In the genomic region with DNA sequence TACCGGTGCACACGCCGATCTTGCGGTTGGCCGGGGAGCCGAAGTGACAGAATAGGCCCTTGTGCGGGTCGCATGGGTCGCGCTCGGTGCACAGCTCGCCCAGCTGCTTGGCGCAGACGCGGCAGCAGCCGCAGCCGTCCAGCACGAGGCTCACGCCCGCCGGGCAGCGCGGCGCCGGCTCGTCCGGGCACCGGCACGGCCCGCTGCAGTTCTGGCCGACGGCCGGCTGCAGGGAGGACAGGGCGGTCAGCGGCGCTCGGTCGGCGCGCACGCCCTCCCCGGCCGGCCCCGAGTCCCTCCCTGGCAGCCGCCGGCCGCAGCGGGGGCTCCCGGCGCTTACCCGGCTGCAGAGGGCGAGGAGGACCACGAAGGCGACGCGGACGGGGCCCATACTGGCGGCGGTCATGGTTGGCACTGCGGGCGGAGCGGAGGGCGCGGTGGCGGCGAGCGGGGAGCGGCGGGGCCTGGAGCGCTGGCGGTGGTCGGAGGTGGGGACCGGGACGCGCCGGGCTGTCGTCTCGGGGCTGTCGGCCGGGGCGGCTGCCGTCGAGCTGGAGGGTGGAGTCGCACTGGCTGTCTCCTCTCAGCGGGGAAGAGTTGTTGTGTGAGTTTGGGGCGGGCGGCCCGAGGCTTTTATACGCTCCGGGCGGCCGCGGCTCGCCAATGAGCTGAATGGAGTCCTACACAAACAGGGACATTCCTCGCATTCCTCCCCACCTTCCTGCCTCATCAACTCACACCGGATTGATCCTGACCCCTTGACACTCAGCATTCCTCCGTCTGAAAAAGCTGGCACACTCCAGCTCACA, we compare ENCODE assay signal across 8 cellular contexts. TPM values are rescaled to one million over a fixed set of nuclear protein-coding genes. Genes with fewer than 3 reads are reported as not detected.
DNase-seq lines count a peak whose midpoint lies in the region; ATAC-seq, FAIRE-seq and TF ChIP-seq lines count a peak whose summit lies in the region.

A gene with protein sequence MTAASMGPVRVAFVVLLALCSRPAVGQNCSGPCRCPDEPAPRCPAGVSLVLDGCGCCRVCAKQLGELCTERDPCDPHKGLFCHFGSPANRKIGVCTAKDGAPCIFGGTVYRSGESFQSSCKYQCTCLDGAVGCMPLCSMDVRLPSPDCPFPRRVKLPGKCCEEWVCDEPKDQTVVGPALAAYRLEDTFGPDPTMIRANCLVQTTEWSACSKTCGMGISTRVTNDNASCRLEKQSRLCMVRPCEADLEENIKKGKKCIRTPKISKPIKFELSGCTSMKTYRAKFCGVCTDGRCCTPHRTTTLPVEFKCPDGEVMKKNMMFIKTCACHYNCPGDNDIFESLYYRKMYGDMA (minus strand): TSS at position 606 of the 809 bp plus-strand sequence. CDS start 200 bp downstream, at position 406.

- POLR2A ChIA-PET in HepG2 (lab: Yijun Ruan, JAX): interaction anchor here (0.6 to 8.1 kb wide), 57 partner anchors 9 to 1124 kb away, joined by 3 to 400 read pairs (median 4); a partner anchor contains a TSS

- WGBS in HepG2 (ENCODE audit: low lambda C conversion rate): 1% methylated on average over 39 of the region's 97 CpGs

- in situ Hi-C loops in HepG2 (cut with HindIII; ENCODE audit: extremely low pct_ligation_motif_present, low pct_unique_long_range_greater_than_20kb): loop anchor here (5.0 to 10.0 kb wide), 2 partner anchors 71 to 214 kb away; no protein-coding TSS in a partner anchor

- ATAC-seq in GM19372 (IDR thresholded peaks at IDR 0.05; ENCODE audit: low read depth, unreplicated experiment) (peak; percentile 40), HepG2 (peak; percentile 78)
- ATAC-seq in effector memory CD8-positive, alpha-beta T cell (replicated peaks): peak; percentile 12
- ATAC-seq in stimulated activated naive CD8-positive, alpha-beta T cell treated with anti-CD3 and anti-CD28 coated beads, Interleukin-15, amount 100 ng/mL, for 72 hours: peak; percentile 53

- H3K9ac ChIP-seq in HepG2 (ENCODE audit: insufficient read depth, low read depth, low read length): peak within 1 kb of the TSS; percentile 95

- H3K27me3 ChIP-seq in SJSA1 (replicated peaks) (peaks cover 30% of the 10 kb centered on the region), HepG2 (ENCODE audit: control insufficient read depth in 1 of 2, insufficient read depth in 2 of 2, low read length in 2 of 2) (peaks cover 0 to 3% of the 10 kb centered on the region in 2 experiments; a peak in 1 of 5 replicates)

- peaks cover 34% of the 10 kb centered on the region for H4K20me1 ChIP-seq in HepG2 (ENCODE audit: insufficient read depth, low read length)

- peak within 1 kb of the TSS in 1 of 2 donors; percentile 59 for H3K27ac Mint-ChIP-seq in effector memory CD8-positive, alpha-beta T cell
- H3K27ac Mint-ChIP-seq in stimulated activated naive CD8-positive, alpha-beta T cell treated with anti-CD3 and anti-CD28 coated beads, Interleukin-15, amount 100 ng/mL, for 72 hours: no peak within 1 kb of the TSS

- intact Hi-C loops in HepG2 (cut with micrococcal nuclease; ENCODE audit: unreplicated experiment): loop anchor here (1.0 to 10.0 kb wide), 9 partner anchors 8 to 864 kb away; a partner anchor contains a TSS

- TF ChIP-seq POLR2A in HepG2 (IDR thresholded peaks at IDR 0.05; ENCODE audit: insufficient read depth in 1 of 2, low read depth in 2 of 2, low read length in 2 of 2): peak; percentile 98 to 100

- peak within 1 kb of the TSS; percentile 76 to 89 for H3K4me3 Mint-ChIP-seq in effector memory CD8-positive, alpha-beta T cell
- H3K4me3 Mint-ChIP-seq in stimulated activated naive CD8-positive, alpha-beta T cell treated with anti-CD3 and anti-CD28 coated beads, Interleukin-15, amount 100 ng/mL, for 72 hours: peak within 1 kb of the TSS; percentile 83 to 91

- H3K27me3 Mint-ChIP-seq in effector memory CD8-positive, alpha-beta T cell: peaks cover 83 to 93% of the 10 kb centered on the region in 2 donors
- peaks cover 90% of the 10 kb centered on the region for H3K27me3 Mint-ChIP-seq in stimulated activated naive CD8-positive, alpha-beta T cell treated with anti-CD3 and anti-CD28 coated beads, Interleukin-15, amount 100 ng/mL, for 72 hours

- H3K4me1 Mint-ChIP-seq in effector memory CD8-positive, alpha-beta T cell (ENCODE audit: low read depth in 2 of 2): peaks cover 4 to 11% of the 10 kb centered on the region in 2 donors
- H3K4me1 Mint-ChIP-seq in stimulated activated naive CD8-positive, alpha-beta T cell treated with anti-CD3 and anti-CD28 coated beads, Interleukin-15, amount 100 ng/mL, for 72 hours: peaks cover 17% of the 10 kb centered on the region

- no peak within 1 kb of the TSS for H2AFZ ChIP-seq in HepG2 (ENCODE audit: low read length)

- H3K4me3 ChIP-seq in SJSA1: peak within 1 kb of the TSS; percentile 82
- peak within 1 kb of the TSS; percentile 78 to 94 (median 93) for H3K4me3 ChIP-seq in HepG2 (replicated peaks in 1 of 3; ENCODE audit: insufficient read depth in 1 of 3, low read depth in 2 of 3, low read length in 3 of 3)

- H3K27ac ChIP-seq in SJSA1 (peak within 1 kb of the TSS; percentile 90), HepG2 (ENCODE audit: extremely low read length, insufficient read depth, low read length) (peak within 1 kb of the TSS; percentile 83)

- TF ChIP-seq CTCF in HepG2 (CRISPR knock-in tag; IDR thresholded peaks at IDR 0.05): no peak

- peak; percentile 53 for FAIRE-seq in HepG2 (lab: Jason Lieb, UNC)

- CTCF ChIA-PET in HepG2 (lab: Yijun Ruan, JAX; ENCODE audit: low intra/inter-chr PET ratio, low total read pairs): interaction anchor here (0.7 to 2.9 kb wide), 6 partner anchors 26 to 267 kb away, joined by 3 to 21 read pairs (median 8); no protein-coding TSS in a partner anchor

- H3K36me3 ChIP-seq in SJSA1: peaks cover 52% of the 10 kb centered on the region
- peaks cover 8 to 20% of the 10 kb centered on the region in 2 experiments for H3K36me3 ChIP-seq in HepG2 (replicated peaks in 1 of 2; ENCODE audit: control insufficient read depth in 1 of 2, insufficient read depth in 2 of 2, low read length in 2 of 2)

- peaks cover 23% of the 10 kb centered on the region for H3K79me2 ChIP-seq in HepG2 (ENCODE audit: insufficient read depth, low read length)

- peaks cover 8% of the 10 kb centered on the region for H3K36me3 Mint-ChIP-seq in effector memory CD8-positive, alpha-beta T cell (ENCODE audit: insufficient read depth)

- peak; percentile 62 for DNase-seq in Ammon's horn (ENCODE audit: low spot score)
- peak; percentile 98 for DNase-seq in SJSA1 (ENCODE audit: low read depth in 1 of 2, low spot score in 2 of 2)
- DNase-seq in effector memory CD8-positive, alpha-beta T cell: no peak
- peak; percentile 100 for DNase-seq in HepG2 (ENCODE audit: low spot score)
- peak in 1 of 2 donors; percentile 21 for DNase-seq in stimulated activated naive CD8-positive, alpha-beta T cell treated with anti-CD3 and anti-CD28 coated beads, Interleukin-15, amount 100 ng/mL, for 72 hours
- no peak for DNase-seq in HUDEP-2 (lab: John Stamatoyannopoulos, UW; ENCODE audit: unreplicated experiment in 76 of 76)
- no peak for DNase-seq in NCI-H128 (lab: John Stamatoyannopoulos, UW; ENCODE audit: unreplicated experiment)

- H3K4me1 ChIP-seq in SJSA1 (replicated peaks) (peaks cover 72% of the 10 kb centered on the region), HepG2 (ENCODE audit: insufficient read depth, low read length) (peaks cover 76% of the 10 kb centered on the region)

- H3K9me3 ChIP-seq in SJSA1 (replicated peaks) (peaks cover 23% of the 10 kb centered on the region), HepG2 (ENCODE audit: low read length) (no peaks in the 10 kb centered on the region)

- H3K9me3 Mint-ChIP-seq in effector memory CD8-positive, alpha-beta T cell: no peaks in the 10 kb centered on the region
- no peaks in the 10 kb centered on the region for H3K9me3 Mint-ChIP-seq in stimulated activated naive CD8-positive, alpha-beta T cell treated with anti-CD3 and anti-CD28 coated beads, Interleukin-15, amount 100 ng/mL, for 72 hours

- BruUV-seq in HepG2 (replicated peaks; lab: Mats Ljungman, UMichigan): no TSS peak

- H3K4me2 ChIP-seq in HepG2 (ENCODE audit: low read depth, low read length): peak within 1 kb of the TSS; percentile 91

- TF ChIP-seq EP300 in HepG2 (IDR thresholded peaks at IDR 0.05; ENCODE audit: low read depth in 2 of 2, low read length in 2 of 2) (peak; percentile 12 to 96; a peak in 3 of 4 replicates), HepG2 (CRISPR knock-in tag; IDR thresholded peaks at IDR 0.05; ENCODE audit: borderline replicate concordance) (peak; percentile 94)

- peak; percentile 46; the same call in 1 of the 2 replicates for TF ChIP-seq RAD21 in HepG2 (CRISPR knock-in tag; IDR thresholded peaks at IDR 0.05)

RNA-seq across cellular contexts. Expression of the gene that starts here (rescaled TPM):
- total RNA-seq in SJSA1 (2014; rRNA removed; shearing (Covaris generic)): 292 and 364 TPM in 2 replicates
- 29.6 and 34.7 TPM in 2 replicates for total RNA-seq in HepG2 (2016; rRNA removed; fragmentation: Illumina TruSeq; extraction: Trizol)
- total RNA-seq in HepG2 (2016; cell fraction: cytosol; rRNA removed; fragmentation: Illumina TruSeq; extraction: Trizol; ENCODE audit: low read depth): 7.2 and 7.8 TPM in 2 replicates
- total RNA-seq in HepG2 (2016; cell fraction: insoluble cytoplasmic fraction; rRNA removed; fragmentation: Illumina TruSeq; extraction: Trizol): 27.0 and 36.5 TPM in 2 replicates
- 29.3 and 34.9 TPM in 2 replicates for total RNA-seq in HepG2 (2016; cell fraction: membrane; rRNA removed; fragmentation: Illumina TruSeq; extraction: Trizol)
- total RNA-seq in HepG2 (2016; cell fraction: nucleus; rRNA removed; fragmentation: Illumina TruSeq; extraction: Trizol): 91.2 and 104 TPM in 2 replicates
- polyA plus RNA-seq in HepG2 (2011; rRNA removed): 316 and 375 TPM in 2 replicates
- polyA plus RNA-seq in HepG2 (2011; cell fraction: cytosol; rRNA removed): 191 and 283 TPM in 2 replicates
- 458 and 601 TPM in 2 replicates for polyA plus RNA-seq in HepG2 (2011; cell fraction: nucleus; rRNA removed)
- polyA plus RNA-seq in HepG2 (2012): 765 and 789 TPM in 2 replicates
- 7.8 and 8.0 TPM in 2 replicates for polyA plus RNA-seq in HepG2 (2016; cell fraction: cytosol; fragmentation: Illumina TruSeq; extraction: Trizol; ENCODE audit: low read depth)
- polyA plus RNA-seq in HepG2 (2016; cell fraction: insoluble cytoplasmic fraction; fragmentation: Illumina TruSeq; extraction: Trizol; ENCODE audit: low read depth): 36.0 and 46.4 TPM in 2 replicates
- polyA plus RNA-seq in HepG2 (2016; cell fraction: membrane; fragmentation: Illumina TruSeq; extraction: Trizol; ENCODE audit: low read depth): 18.5 and 20.3 TPM in 2 replicates
- polyA plus RNA-seq in HepG2 (2016; cell fraction: nucleus; fragmentation: Illumina TruSeq; extraction: Trizol; ENCODE audit: insufficient read depth, low read depth): 252 and 258 TPM in 2 replicates
- polyA minus RNA-seq in HepG2 (2011; rRNA and poly(A)+ RNA removed; ENCODE audit: low replicate concordance): 0.21 and 276 TPM in 2 replicates
- 404 and 475 TPM in 2 replicates for polyA minus RNA-seq in HepG2 (2011; cell fraction: cytosol; rRNA and poly(A)+ RNA removed)
- 171 and 228 TPM in 2 replicates for polyA minus RNA-seq in HepG2 (2011; cell fraction: nucleus; rRNA and poly(A)+ RNA removed)

Comparison
In these comparisons a context has a peak if more than half of its experiments do, and no peak if none do; other contexts are left out.
1. DNase-seq: peak in Ammon's horn (single experiment), SJSA1 (2 of 2) and HepG2 (single experiment); none in effector memory CD8-positive, alpha-beta T cell (0 of 3), HUDEP-2 (0 of 76) and NCI-H128 (single experiment).
2. ATAC-seq: peak in every context shown above with its lines; median percentile 78 in HepG2; 53 in stimulated activated naive CD8-positive, alpha-beta T cell treated with anti-CD3 and anti-CD28 coated beads, Interleukin-15, amount 100 ng/mL, for 72 hours; 40 in GM19372; 12 in effector memory CD8-positive, alpha-beta T cell.